In the genomic region with DNA sequence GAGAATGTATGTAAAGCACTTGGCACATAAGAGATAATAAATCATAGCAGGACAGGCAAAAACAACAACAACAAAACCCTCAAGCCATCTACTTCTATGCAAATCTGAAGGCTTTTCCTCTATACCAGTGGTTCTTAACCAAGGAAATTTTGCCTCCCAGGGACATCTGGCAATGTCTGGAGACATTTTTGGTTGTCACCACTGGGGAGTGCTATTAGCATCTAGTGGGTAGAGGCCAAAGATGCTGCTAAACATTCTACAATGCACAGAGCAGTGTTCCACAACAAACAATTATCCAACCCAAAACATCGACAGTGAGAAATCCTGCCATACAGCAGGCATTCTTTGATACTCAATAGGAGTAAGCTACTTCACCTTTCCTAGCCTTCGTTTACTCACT, we compare ENCODE assay signal across 8 cellular contexts. TPM values are rescaled to one million over a fixed set of nuclear protein-coding genes. Genes with fewer than 3 reads are reported as not detected.
DNase-seq lines count a peak whose midpoint lies in the region; ATAC-seq lines count a peak whose summit lies in the region.
"Had no signal": no experiment of that assay in that cellular context is flagged by ENCODE, and none has a peak within 500 bp of the region (broad histone marks: within the 10 kb centered on the region; RNA-seq: fewer than 3 reads in every experiment).

No MANE protein-coding gene starts in this region.

- no peak overlapping the region for H3K27ac Mint-ChIP-seq in naive B cell

- H3K36me3 Mint-ChIP-seq in naive B cell = peaks cover 0 to 5% of the 10 kb centered on the region in 2 donors

- DNase-seq in G401 (ENCODE audit: low spot score) (peak; percentile 72), KBM-7 (peak; percentile 43), naive B cell (peak; percentile 1), T1000 (lab: John Stamatoyannopoulos, UW) (no peak)
- peak; percentile 8 for DNase-seq in central memory CD4-positive, alpha-beta T cell
- DNase-seq: esophagus squamous epithelium had no signal

- no peaks in the 10 kb centered on the region for H3K27me3 Mint-ChIP-seq in naive B cell

- peak in 1 of 2 donors; percentile 39 for ATAC-seq in naive B cell (ENCODE audit: low read depth in 2 of 2)
- no peak for ATAC-seq in HG03571 (IDR thresholded peaks at IDR 0.05; ENCODE audit: unreplicated experiment)
- no peak for ATAC-seq in GM21515 (IDR thresholded peaks at IDR 0.05; ENCODE audit: unreplicated experiment)

- H3K4me1 Mint-ChIP-seq in naive B cell = peaks cover 0 to 9% (median 3%) of the 10 kb centered on the region in 3 donors

- no peaks in the 10 kb centered on the region for H3K9me3 Mint-ChIP-seq in naive B cell

- in situ Hi-C loops in G401 (cut with HindIII; ENCODE audit: low sequenced_read_pairs) (no loop called here), KBM-7 (cut with MboI; ENCODE audit: low pct_unique_long_range_greater_than_20kb, low sequenced_read_pairs) (no loop called here)

- H3K4me3 Mint-ChIP-seq in naive B cell = no peak overlapping the region

RNA-seq across cellular contexts. Expression of a gene that starts 28.2 kb away (rescaled TPM):
- total RNA-seq in G401 (2014; rRNA removed; shearing (Covaris generic)) = 27.8 and 34.6 TPM in 2 replicates
- polyA plus RNA-seq in naive B cell (ENCODE audit: low read depth in 6 of 6) = 10 to 100 TPM; 45.1 to 70.3 (median 51.2) TPM

RNA-seq across cellular contexts. Expression of a gene that starts 55.9 kb away (rescaled TPM):
- total RNA-seq in G401 (2014; rRNA removed; shearing (Covaris generic)) = 31.0 and 31.1 TPM in 2 replicates
- 10 to 100 TPM; 22.5 to 35.9 (median 27.6) TPM for polyA plus RNA-seq in naive B cell (ENCODE audit: low read depth in 6 of 6)
